ENCODE assay signal across 1 cellular context in the genomic region with DNA sequence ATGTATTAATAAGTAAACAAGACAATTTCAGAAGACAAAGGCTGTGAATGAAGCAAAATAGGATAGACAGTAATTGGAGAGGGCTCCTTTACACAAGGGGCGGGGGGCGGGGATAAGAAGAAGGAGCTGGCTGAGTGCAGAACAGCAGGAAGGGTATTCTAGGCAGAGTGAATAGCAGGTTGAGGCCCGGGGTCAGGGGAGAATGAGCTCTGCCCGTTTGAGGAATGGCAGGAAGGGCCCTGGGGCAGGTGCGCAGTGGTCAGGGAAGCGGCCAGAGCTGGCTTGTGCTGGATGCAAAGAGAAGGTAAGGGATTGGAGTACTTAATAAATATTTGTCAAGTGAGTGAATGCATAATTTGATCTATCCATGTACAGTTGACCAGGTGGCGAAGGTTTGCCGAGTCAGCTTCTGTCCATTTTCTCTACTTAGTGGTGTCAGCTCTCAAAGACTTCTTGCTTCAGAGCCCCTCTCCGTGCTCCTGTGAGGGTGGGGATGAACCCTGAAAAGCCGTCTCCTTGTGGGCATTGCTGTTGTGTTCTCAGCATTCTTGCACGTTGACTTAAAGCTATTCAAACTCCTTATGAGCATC.
TF ChIP-seq lines count a peak whose summit lies in the region.

No MANE protein-coding gene starts in this region.

TF ChIP-seq in GM23338, 12 proteins besides CTCF, POLR2A, EP300 and RAD21 (continued from another document):
- TF ChIP-seq, protein P1, sequence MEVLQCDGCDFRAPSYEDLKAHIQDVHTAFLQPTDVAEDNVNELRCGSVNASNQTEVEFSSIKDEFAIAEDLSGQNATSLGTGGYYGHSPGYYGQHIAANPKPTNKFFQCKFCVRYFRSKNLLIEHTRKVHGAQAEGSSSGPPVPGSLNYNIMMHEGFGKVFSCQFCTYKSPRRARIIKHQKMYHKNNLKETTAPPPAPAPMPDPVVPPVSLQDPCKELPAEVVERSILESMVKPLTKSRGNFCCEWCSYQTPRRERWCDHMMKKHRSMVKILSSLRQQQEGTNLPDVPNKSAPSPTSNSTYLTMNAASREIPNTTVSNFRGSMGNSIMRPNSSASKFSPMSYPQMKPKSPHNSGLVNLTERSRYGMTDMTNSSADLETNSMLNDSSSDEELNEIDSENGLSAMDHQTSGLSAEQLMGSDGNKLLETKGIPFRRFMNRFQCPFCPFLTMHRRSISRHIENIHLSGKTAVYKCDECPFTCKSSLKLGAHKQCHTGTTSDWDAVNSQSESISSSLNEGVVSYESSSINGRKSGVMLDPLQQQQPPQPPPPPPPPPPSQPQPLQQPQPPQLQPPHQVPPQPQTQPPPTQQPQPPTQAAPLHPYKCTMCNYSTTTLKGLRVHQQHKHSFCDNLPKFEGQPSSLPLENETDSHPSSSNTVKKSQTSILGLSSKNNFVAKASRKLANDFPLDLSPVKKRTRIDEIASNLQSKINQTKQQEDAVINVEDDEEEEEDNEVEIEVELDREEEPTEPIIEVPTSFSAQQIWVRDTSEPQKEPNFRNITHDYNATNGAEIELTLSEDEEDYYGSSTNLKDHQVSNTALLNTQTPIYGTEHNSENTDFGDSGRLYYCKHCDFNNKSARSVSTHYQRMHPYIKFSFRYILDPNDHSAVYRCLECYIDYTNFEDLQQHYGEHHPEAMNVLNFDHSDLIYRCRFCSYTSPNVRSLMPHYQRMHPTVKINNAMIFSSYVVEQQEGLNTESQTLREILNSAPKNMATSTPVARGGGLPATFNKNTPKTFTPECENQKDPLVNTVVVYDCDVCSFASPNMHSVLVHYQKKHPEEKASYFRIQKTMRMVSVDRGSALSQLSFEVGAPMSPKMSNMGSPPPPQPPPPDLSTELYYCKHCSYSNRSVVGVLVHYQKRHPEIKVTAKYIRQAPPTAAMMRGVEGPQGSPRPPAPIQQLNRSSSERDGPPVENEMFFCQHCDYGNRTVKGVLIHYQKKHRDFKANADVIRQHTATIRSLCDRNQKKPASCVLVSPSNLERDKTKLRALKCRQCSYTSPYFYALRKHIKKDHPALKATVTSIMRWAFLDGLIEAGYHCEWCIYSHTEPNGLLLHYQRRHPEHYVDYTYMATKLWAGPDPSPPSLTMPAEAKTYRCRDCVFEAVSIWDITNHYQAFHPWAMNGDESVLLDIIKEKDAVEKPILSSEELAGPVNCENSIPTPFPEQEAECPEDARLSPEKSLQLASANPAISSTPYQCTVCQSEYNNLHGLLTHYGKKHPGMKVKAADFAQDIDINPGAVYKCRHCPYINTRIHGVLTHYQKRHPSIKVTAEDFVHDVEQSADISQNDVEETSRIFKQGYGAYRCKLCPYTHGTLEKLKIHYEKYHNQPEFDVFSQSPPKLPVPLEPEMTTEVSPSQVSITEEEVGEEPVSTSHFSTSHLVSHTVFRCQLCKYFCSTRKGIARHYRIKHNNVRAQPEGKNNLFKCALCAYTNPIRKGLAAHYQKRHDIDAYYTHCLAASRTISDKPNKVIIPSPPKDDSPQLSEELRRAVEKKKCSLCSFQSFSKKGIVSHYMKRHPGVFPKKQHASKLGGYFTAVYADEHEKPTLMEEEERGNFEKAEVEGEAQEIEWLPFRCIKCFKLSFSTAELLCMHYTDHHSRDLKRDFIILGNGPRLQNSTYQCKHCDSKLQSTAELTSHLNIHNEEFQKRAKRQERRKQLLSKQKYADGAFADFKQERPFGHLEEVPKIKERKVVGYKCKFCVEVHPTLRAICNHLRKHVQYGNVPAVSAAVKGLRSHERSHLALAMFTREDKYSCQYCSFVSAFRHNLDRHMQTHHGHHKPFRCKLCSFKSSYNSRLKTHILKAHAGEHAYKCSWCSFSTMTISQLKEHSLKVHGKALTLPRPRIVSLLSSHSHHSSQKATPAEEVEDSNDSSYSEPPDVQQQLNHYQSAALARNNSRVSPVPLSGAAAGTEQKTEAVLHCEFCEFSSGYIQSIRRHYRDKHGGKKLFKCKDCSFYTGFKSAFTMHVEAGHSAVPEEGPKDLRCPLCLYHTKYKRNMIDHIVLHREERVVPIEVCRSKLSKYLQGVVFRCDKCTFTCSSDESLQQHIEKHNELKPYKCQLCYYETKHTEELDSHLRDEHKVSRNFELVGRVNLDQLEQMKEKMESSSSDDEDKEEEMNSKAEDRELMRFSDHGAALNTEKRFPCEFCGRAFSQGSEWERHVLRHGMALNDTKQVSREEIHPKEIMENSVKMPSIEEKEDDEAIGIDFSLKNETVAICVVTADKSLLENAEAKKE (CRISPR knock-in tag; IDR thresholded peaks at IDR 0.05) = no peak
- no peak for TF ChIP-seq ZNF114 (CRISPR knock-in tag; IDR thresholded peaks at IDR 0.05)
- TF ChIP-seq ZNF331 (CRISPR knock-in tag; IDR thresholded peaks at IDR 0.05; ENCODE audit: low read depth) = no peak
